17 cellular contexts compared by ENCODE assay signal in genomic region chr20:54140927-54141566, GRCh38. TPM values are rescaled to one million over a fixed set of nuclear protein-coding genes. Genes with fewer than 3 reads are reported as not detected.
DNase-seq lines count a peak whose midpoint lies in the region; ATAC-seq, FAIRE-seq and TF ChIP-seq lines count a peak whose summit lies in the region.
"Had no signal": no experiment of that assay in that cellular context is flagged by ENCODE, and none has a peak within 500 bp of the region (broad histone marks: within the 10 kb centered on the region; RNA-seq: fewer than 3 reads in every experiment).

No MANE protein-coding gene starts in this region.

- no peak overlapping the region for H3K9ac ChIP-seq in kidney (ENCODE audit: low read length in 2 of 2)

- H3K4me3 ChIP-seq in bronchial epithelial cell (ENCODE audit: low read depth, low read length) = no peak overlapping the region
- H3K4me3 ChIP-seq in kidney (ENCODE audit: low read length in 2 of 2) = no peak overlapping the region
- H3K4me3 ChIP-seq: mucosa of descending colon had no signal

- no peaks in the 10 kb centered on the region for H3K9me3 ChIP-seq in kidney (ENCODE audit: control insufficient read depth in 1 of 2, low read length in 2 of 2)
- H3K9me3 ChIP-seq: mucosa of descending colon had no signal

- H3K27me3 ChIP-seq in bronchial epithelial cell (ENCODE audit: control insufficient read depth, insufficient read depth, low read length) = no peaks in the 10 kb centered on the region

- intact Hi-C loops in left cardiac atrium (cut with DNase I) = no loop called here
- intact Hi-C loops in kidney (cut with DNase I) = no loop called here

- H3K36me3 ChIP-seq in bronchial epithelial cell (ENCODE audit: control insufficient read depth, insufficient read depth, low read length) = no peaks in the 10 kb centered on the region
- no peaks in the 10 kb centered on the region for H3K36me3 ChIP-seq in kidney (ENCODE audit: control insufficient read depth in 1 of 2, insufficient read depth in 2 of 2, low read length in 2 of 2)

- no peak overlapping the region for H3K27ac ChIP-seq in kidney (ENCODE audit: low read depth in 2 of 2, low read length in 2 of 2)
- H3K27ac ChIP-seq: HL-60 had no signal

- H3K4me1 ChIP-seq in kidney (ENCODE audit: control insufficient read depth in 1 of 2, insufficient read depth in 1 of 2, low read depth in 1 of 2, low read length in 2 of 2) = no peaks in the 10 kb centered on the region

- FAIRE-seq in RCC 7860 (lab: Jason Lieb, UNC) (peak; percentile 89), bronchial epithelial cell (lab: Jason Lieb, UNC) (no peak), kidney (lab: Jason Lieb, UNC) (no peak)

- peak; percentile 92 for DNase-seq in ELR (ENCODE audit: low read depth)
- DNase-seq in RCC 7860 (ENCODE audit: low spot score) = peak; percentile 86
- DNase-seq in bronchial epithelial cell (ENCODE audit: low read depth) = peak; percentile 90
- peak; percentile 13 for DNase-seq in myocyte (ENCODE audit: low read depth)
- no peak for DNase-seq in Ammon's horn (ENCODE audit: low spot score)
- DNase-seq in left cardiac atrium = no peak
- no peak for DNase-seq in kidney
- no peak for DNase-seq in MV-4-11 (lab: John Stamatoyannopoulos, UW)
- DNase-seq: activated CD4-positive, alpha-beta T cell treated with anti-CD3 and anti-CD28 coated beads for 1 hour; islet precursor cell; mucosa of descending colon; NCI-H2029 treated with DMSO at 0.1 percent for 48 hours; NCI-H69; T-helper 17 cell had no signal

- no peak for ATAC-seq in left cardiac atrium
- ATAC-seq: activated naive CD4-positive, alpha-beta T cell treated with anti-CD3 and anti-CD28 coated beads, Interleukin-2, amount 50 U/mL, for 72 hours; mucosa of descending colon; T-helper 17 cell had no signal

- TF ChIP-seq CTCF in bronchial epithelial cell (IDR thresholded peaks at IDR 0.05; ENCODE audit: insufficient read depth, low read length, severe bottlenecking) (no peak), kidney (IDR thresholded peaks at IDR 0.05; ENCODE audit: borderline replicate concordance, extremely low read depth, insufficient read depth) (no peak)

RNA-seq across cellular contexts. Expression of gene CYP24A1, which starts 32.7 kb away (rescaled TPM):
- total RNA-seq in bronchial epithelial cell (6.9 and 8.7 TPM in 2 replicates), myocyte (0.10 and 0.35 TPM in 2 replicates), left cardiac atrium (not detected), kidney (39.0 TPM)
- not detected for polyA plus RNA-seq in myocyte (2012)
- polyA plus RNA-seq in kidney (ENCODE audit: insufficient read depth, low read depth, low replicate concordance) = 15.4 TPM
- total RNA-seq: activated naive CD4-positive, alpha-beta T cell treated with anti-CD3 and anti-CD28 coated beads, Interleukin-2, amount 50 U/mL, for 72 hours; mucosa of descending colon had no signal
- polyA plus RNA-seq: CD14-positive monocyte had no signal

Comparison
In these comparisons a context has a peak if more than half of its experiments do, and no peak if none do; other contexts are left out.
1. DNase-seq: peak in ELR (single experiment), RCC 7860 (single experiment), bronchial epithelial cell (single experiment) and myocyte (single experiment); none in Ammon's horn (single experiment), left cardiac atrium (single experiment), kidney (single experiment) and MV-4-11 (single experiment).